ENCODE assay signal across 8 cellular contexts in genomic region chr11:6684068-6684467, GRCh38. TPM values are rescaled to one million over a fixed set of nuclear protein-coding genes. Genes with fewer than 3 reads are reported as not detected.
A peak's percentile ranks its signal among the peaks of the same experiment; 100 is the strongest.
DNase-seq lines count a peak whose midpoint lies in the region; ATAC-seq and TF ChIP-seq lines count a peak whose summit lies in the region.
"Not testable (repeated sequence)": the region's sequence is repeated elsewhere in the genome, so short reads cannot be mapped to it uniquely, and the experiment has no call there.

No MANE protein-coding gene starts in this region.

- peak overlapping the region in 5 of 7 donors; percentile 95 to 100 (median 99) for H3K27ac Mint-ChIP-seq in CD4-positive, alpha-beta memory T cell
- H3K27ac Mint-ChIP-seq in T-helper 17 cell: peak overlapping the region; percentile 98
- peak overlapping the region; percentile 100 for H3K27ac Mint-ChIP-seq in activated naive CD8-positive, alpha-beta T cell treated with anti-CD3 and anti-CD28 coated beads, Interleukin-2, amount 50 U/mL, for 24 hours

- peak overlapping the region in 1 of 2 donors; percentile 82 for H3K4me3 ChIP-seq in CD4-positive, alpha-beta memory T cell (ENCODE audit: low read length in 2 of 2)
- H3K4me3 ChIP-seq in esophagus muscularis mucosa: peak overlapping the region; percentile 71 to 91 (median 79)
- peak overlapping the region; percentile 30 to 88 (median 73) for H3K4me3 ChIP-seq in right lobe of liver
- peak overlapping the region; percentile 88 for H3K4me3 ChIP-seq in parathyroid adenoma (ENCODE audit: low read depth, low read length)
- peak overlapping the region; percentile 64 for H3K4me3 ChIP-seq in thymus (ENCODE audit: low read length)

- not testable (repeated sequence) for H3K27me3 ChIP-seq in CD4-positive, alpha-beta memory T cell (ENCODE audit: insufficient read depth, low read length); esophagus muscularis mucosa; right lobe of liver; parathyroid adenoma (ENCODE audit: control insufficient read depth, insufficient read depth, low read length); thymus (ENCODE audit: control insufficient read depth, insufficient read depth)

- peak overlapping the region; percentile 89 for H2AFZ ChIP-seq in parathyroid adenoma

- TF ChIP-seq CTCF in esophagus muscularis mucosa (IDR thresholded peaks at IDR 0.05); right lobe of liver (IDR thresholded peaks at IDR 0.05); parathyroid adenoma (IDR thresholded peaks at IDR 0.05): not testable (repeated sequence)

- H3K36me3 ChIP-seq in CD4-positive, alpha-beta memory T cell (ENCODE audit: insufficient read depth, low read length); parathyroid adenoma (ENCODE audit: control insufficient read depth, insufficient read depth, low read length); thymus (ENCODE audit: control insufficient read depth, insufficient read depth): not testable (repeated sequence)
- H3K36me3 ChIP-seq in KOPT-K1 (ENCODE audit: insufficient read depth, low read length): peaks cover 30% of the 10 kb centered on the region
- H3K36me3 ChIP-seq in esophagus muscularis mucosa: peaks cover 4 to 21% (median 14%) of the 10 kb centered on the region in 4 donors
- H3K36me3 ChIP-seq in right lobe of liver: peaks cover 0 to 17% (median 0%) of the 10 kb centered on the region in 4 donors

- TF ChIP-seq POLR2A in esophagus muscularis mucosa (IDR thresholded peaks at IDR 0.05; ENCODE audit: low read depth); right lobe of liver (IDR thresholded peaks at IDR 0.05): not testable (repeated sequence)

- peak overlapping the region; percentile 97 to 99 (median 98) for H3K4me3 Mint-ChIP-seq in CD4-positive, alpha-beta memory T cell
- H3K4me3 Mint-ChIP-seq in T-helper 17 cell: peak overlapping the region; percentile 98
- H3K4me3 Mint-ChIP-seq in activated naive CD8-positive, alpha-beta T cell treated with anti-CD3 and anti-CD28 coated beads, Interleukin-2, amount 50 U/mL, for 24 hours: peak overlapping the region; percentile 99

- peaks cover 26% of the 10 kb centered on the region for H3K4me1 ChIP-seq in CD4-positive, alpha-beta memory T cell (ENCODE audit: insufficient read depth, low read length)
- H3K4me1 ChIP-seq in esophagus muscularis mucosa (peaks cover 21 to 25% (median 24%) of the 10 kb centered on the region in 4 donors), right lobe of liver (peaks cover 0 to 15% (median 4%) of the 10 kb centered on the region in 4 donors)
- not testable (repeated sequence) for H3K4me1 ChIP-seq in parathyroid adenoma; thymus (ENCODE audit: control insufficient read depth, insufficient read depth, low read length)

- DNase-seq in CD4-positive, alpha-beta memory T cell; T-helper 17 cell; activated naive CD8-positive, alpha-beta T cell treated with anti-CD3 and anti-CD28 coated beads, Interleukin-2, amount 50 U/mL, for 24 hours; esophagus muscularis mucosa (ENCODE audit: extremely low spot score); right lobe of liver: not testable (repeated sequence)

- H3K9ac ChIP-seq in parathyroid adenoma: not testable (repeated sequence)

- not testable (repeated sequence) for H3K27me3 Mint-ChIP-seq in CD4-positive, alpha-beta memory T cell; T-helper 17 cell; activated naive CD8-positive, alpha-beta T cell treated with anti-CD3 and anti-CD28 coated beads, Interleukin-2, amount 50 U/mL, for 24 hours

- H3K9me3 Mint-ChIP-seq in CD4-positive, alpha-beta memory T cell; activated naive CD8-positive, alpha-beta T cell treated with anti-CD3 and anti-CD28 coated beads, Interleukin-2, amount 50 U/mL, for 24 hours: not testable (repeated sequence)

- CTCF ChIA-PET in CD4-positive, alpha-beta memory T cell (lab: Charles Lee; ENCODE audit: partially characterized antibody): interaction anchor here (1.1 to 6.5 kb wide), 25 partner anchors 10 to 305 kb away, joined by 3 to 109 read pairs (median 14); partner anchors contain the start of genes ARFIP2, ILK, RRP8 and SMPD1

- H3K27ac ChIP-seq in CD4-positive, alpha-beta memory T cell (ENCODE audit: low read depth, low read length): peak overlapping the region; percentile 81
- H3K27ac ChIP-seq in KOPT-K1 (ENCODE audit: low read depth, low read length, poor library complexity, severe bottlenecking): peak overlapping the region; percentile 90
- H3K27ac ChIP-seq in esophagus muscularis mucosa (replicated peaks in 1 of 4): peak overlapping the region; percentile 88 to 95 (median 90)
- peak overlapping the region; percentile 78 to 80 (median 79) for H3K27ac ChIP-seq in right lobe of liver
- H3K27ac ChIP-seq in parathyroid adenoma; thymus (ENCODE audit: low read depth): not testable (repeated sequence)

- not testable (repeated sequence) for TF ChIP-seq EP300 in esophagus muscularis mucosa (IDR thresholded peaks at IDR 0.05)

- not testable (repeated sequence) for H3K79me2 ChIP-seq in parathyroid adenoma

- peak overlapping the region; percentile 58 for H3K4me2 ChIP-seq in parathyroid adenoma (ENCODE audit: low read length)

- not testable (repeated sequence) for H3K9me3 ChIP-seq in CD4-positive, alpha-beta memory T cell (ENCODE audit: control insufficient read depth in 1 of 2, low read length in 2 of 2); KOPT-K1 (ENCODE audit: insufficient read depth, low read length, poor library complexity, severe bottlenecking); T-helper 17 cell (ENCODE audit: control insufficient read depth, low read length, poor library complexity, severe bottlenecking); esophagus muscularis mucosa; right lobe of liver; parathyroid adenoma (ENCODE audit: control insufficient read depth, low read length); thymus (ENCODE audit: control insufficient read depth)

- POLR2A ChIA-PET in CD4-positive, alpha-beta memory T cell (lab: Charles Lee; ENCODE audit: partially characterized antibody): interaction anchor here (0.9 to 8.1 kb wide), 26 partner anchors 8 to 305 kb away, joined by 3 to 172 read pairs (median 4); partner anchors contain the start of genes ARFIP2, ILK, RRP8 and SMPD1

- peaks cover 10 to 34% of the 10 kb centered on the region in 2 donors for H3K36me3 Mint-ChIP-seq in CD4-positive, alpha-beta memory T cell
- H3K36me3 Mint-ChIP-seq in T-helper 17 cell (ENCODE audit: low read depth): not testable (repeated sequence)
- peaks cover 38% of the 10 kb centered on the region for H3K36me3 Mint-ChIP-seq in activated naive CD8-positive, alpha-beta T cell treated with anti-CD3 and anti-CD28 coated beads, Interleukin-2, amount 50 U/mL, for 24 hours (ENCODE audit: low read depth)

- H3K4me1 Mint-ChIP-seq in CD4-positive, alpha-beta memory T cell: peaks cover 19 to 43% (median 24%) of the 10 kb centered on the region in 4 donors
- peaks cover 24% of the 10 kb centered on the region for H3K4me1 Mint-ChIP-seq in T-helper 17 cell
- peaks cover 34% of the 10 kb centered on the region for H3K4me1 Mint-ChIP-seq in activated naive CD8-positive, alpha-beta T cell treated with anti-CD3 and anti-CD28 coated beads, Interleukin-2, amount 50 U/mL, for 24 hours

- WGBS in esophagus muscularis mucosa: 92% methylated on average over 14 of the region's 14 CpGs
- 71% methylated on average over 5 of the region's 14 CpGs for whole genome bisulfite sequencing in right lobe of liver (ENCODE audit: insufficient coverage, low coverage, low lambda C conversion rate, missing lambda C conversion rate)
- WGBS in thymus: 93% methylated on average over 14 of the region's 14 CpGs

- intact Hi-C loops in CD4-positive, alpha-beta memory T cell (cut with micrococcal nuclease): loop anchor here (10.0 kb wide), 1 partner anchor 449 kb away; the partner anchor contains the start of genes CNGA4 and FHIP1B
- intact Hi-C loops in esophagus muscularis mucosa (cut with DNase I) (loop anchor here (5.0 kb wide), 2 partner anchors 152 to 452 kb away; partner anchors contain the start of gene FHIP1B), right lobe of liver (cut with DNase I) (loop anchor here (10.0 kb wide), 1 partner anchor 149 kb away; no protein-coding TSS in a partner anchor)

- not testable (repeated sequence) for ATAC-seq in T-helper 17 cell; activated naive CD8-positive, alpha-beta T cell treated with anti-CD3 and anti-CD28 coated beads, Interleukin-2, amount 50 U/mL, for 24 hours; right lobe of liver

RNA-seq across cellular contexts. Expression of gene MRPL17, which starts 0.9 kb away (rescaled TPM):
- 10 to 100 TPM; 33.4 to 36.9 TPM for total RNA-seq in CD4-positive, alpha-beta memory T cell
- 10 to 100 TPM; 12.7 to 42.6 TPM for polyA plus RNA-seq in CD4-positive, alpha-beta memory T cell
- total RNA-seq in T-helper 17 cell (10 to 100 TPM; 10.9 TPM), esophagus muscularis mucosa (10 to 100 TPM; 13.3 to 22.9 (median 19.4) TPM), right lobe of liver (10 to 100 TPM; 10.7 to 21.6 (median 17.3) TPM)
- polyA plus RNA-seq in thymus: 42.2 TPM

RNA-seq across cellular contexts. Expression of gene DCHS1, which starts 28.5 kb away (rescaled TPM):
- 1 to 10 TPM; 6.4 to 6.7 TPM for total RNA-seq in CD4-positive, alpha-beta memory T cell
- 1 to 10 TPM in 1 of 2 donors, under 1 TPM in 1; 0.47 to 2.5 TPM for polyA plus RNA-seq in CD4-positive, alpha-beta memory T cell
- total RNA-seq in T-helper 17 cell (1 to 10 TPM; 1.8 to 8.0 TPM), esophagus muscularis mucosa (10 to 100 TPM; 27.0 to 60.9 (median 34.0) TPM), right lobe of liver (1 to 10 TPM; 1.8 to 9.2 (median 4.1) TPM)
- polyA plus RNA-seq in thymus: 6.5 TPM
